9 cellular contexts compared by ENCODE assay signal in the genomic region with DNA sequence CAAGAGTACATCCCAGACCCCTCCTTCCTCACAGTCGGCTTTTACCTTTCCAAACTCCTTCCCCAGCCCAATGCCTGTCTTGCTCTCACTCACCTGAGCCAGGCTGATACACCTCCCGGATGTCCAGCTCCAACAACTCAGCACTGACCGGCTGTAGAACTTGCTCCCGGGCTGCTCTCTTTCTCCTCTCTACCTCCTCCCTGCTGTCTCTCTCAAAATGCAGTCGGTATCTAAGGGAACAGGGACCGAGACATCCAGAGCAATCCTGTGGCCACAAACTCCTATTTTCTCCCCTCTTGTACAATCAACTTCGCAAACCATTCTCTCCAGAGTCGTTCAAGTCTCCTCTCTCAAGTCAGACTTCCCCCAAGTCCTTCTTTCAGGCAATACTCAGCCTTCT. TPM values are rescaled to one million over a fixed set of nuclear protein-coding genes. Genes with fewer than 3 reads are reported as not detected.
DNase-seq lines count a peak whose midpoint lies in the region; ATAC-seq and TF ChIP-seq lines count a peak whose summit lies in the region.
"Had no signal": no experiment of that assay in that cellular context is flagged by ENCODE, and none has a peak within 500 bp of the region (broad histone marks: within the 10 kb centered on the region; RNA-seq: fewer than 3 reads in every experiment).

No MANE protein-coding gene starts in this region.

- no peak for TF ChIP-seq CTCF in BE2C (IDR thresholded peaks at IDR 0.05; ENCODE audit: low read depth, low read length)
- TF ChIP-seq CTCF in nephron progenitor cell (IDR thresholded peaks at IDR 0.05), result no peak

- WGBS in ectodermal cell, 2 experiments, result 49 to 52% methylated on average over 8 of the region's 8 CpGs

- H3K36me3 Mint-ChIP-seq in nephron progenitor cell (ENCODE audit: low read depth), result peaks cover 49% of the 10 kb centered on the region

- H3K9ac ChIP-seq in NT2/D1 (ENCODE audit: insufficient read length, low read depth), result peak overlapping the region; percentile 70

- H3K27me3 Mint-ChIP-seq in nephron progenitor cell (ENCODE audit: low read depth, poor library complexity), result no peaks in the 10 kb centered on the region

- no peaks in the 10 kb centered on the region for H3K9me3 Mint-ChIP-seq in nephron progenitor cell

- peaks cover 48% of the 10 kb centered on the region for H3K4me1 Mint-ChIP-seq in nephron progenitor cell

- H3K27me3 ChIP-seq in BE2C (no peaks in the 10 kb centered on the region), NT2/D1 (ENCODE audit: insufficient read depth, insufficient read length) (no peaks in the 10 kb centered on the region), ectodermal cell (ENCODE audit: control insufficient read depth, insufficient read depth, low read length, poor library complexity, severe bottlenecking) (no peaks in the 10 kb centered on the region)

- H3K4me3 ChIP-seq in BE2C (ENCODE audit: low read depth, low read length) (peak overlapping the region; percentile 77), NT2/D1 (ENCODE audit: insufficient read length, low read depth) (peak overlapping the region; percentile 87), ectodermal cell (ENCODE audit: insufficient read depth, low read depth, low read length) (peak overlapping the region; percentile 76)

- H3K27ac Mint-ChIP-seq in nephron progenitor cell, result peak overlapping the region; percentile 100

- peak overlapping the region; percentile 99 for H3K4me3 Mint-ChIP-seq in nephron progenitor cell

- H3K4me1 ChIP-seq in BE2C, result no peaks in the 10 kb centered on the region
- H3K4me1 ChIP-seq in NT2/D1 (ENCODE audit: insufficient read depth, insufficient read length), result no peaks in the 10 kb centered on the region
- peaks cover 9% of the 10 kb centered on the region for H3K4me1 ChIP-seq in ectodermal cell (ENCODE audit: control insufficient read depth, insufficient read depth, low read length)

- H3K9me3 ChIP-seq in BE2C (no peaks in the 10 kb centered on the region), NT2/D1 (ENCODE audit: insufficient read depth, low read length) (no peaks in the 10 kb centered on the region), ectodermal cell (ENCODE audit: control insufficient read depth, low read length) (no peaks in the 10 kb centered on the region)

- H3K36me3 ChIP-seq in BE2C (peaks cover 36% of the 10 kb centered on the region), NT2/D1 (ENCODE audit: insufficient read depth, insufficient read length, low read length) (peaks cover 52% of the 10 kb centered on the region), ectodermal cell (ENCODE audit: control insufficient read depth, insufficient read depth, low read length) (peaks cover 21% of the 10 kb centered on the region)

- H3K27ac ChIP-seq in ectodermal cell (ENCODE audit: insufficient read depth, low read depth, low read length, poor library complexity, severe bottlenecking), result no peak overlapping the region

- no peak for DNase-seq in BE2C
- no peak for DNase-seq in NT2/D1 (ENCODE audit: low read depth, low spot score)
- DNase-seq in nephron progenitor cell, result no peak
- DNase-seq in NCI-H187 treated with DMSO at 0.1 percent for 48 hours (lab: John Stamatoyannopoulos, UW), result no peak
- no peak for DNase-seq in NCI-H2196 (lab: John Stamatoyannopoulos, UW; ENCODE audit: unreplicated experiment)
- DNase-seq in NCI-H2107 treated with DMSO at 0.1 percent for 48 hours (lab: John Stamatoyannopoulos, UW; ENCODE audit: unreplicated experiment), result no peak
- DNase-seq: NCI-H2081 treated with DMSO at 0.1 percent for 48 hours had no signal

- no peak for ATAC-seq in HG02870 (IDR thresholded peaks at IDR 0.05; ENCODE audit: unreplicated experiment)

RNA-seq across cellular contexts. Expression of gene GNL1, which starts 1.3 kb away (rescaled TPM):
- 92.0 TPM for polyA plus RNA-seq in BE2C (2012; ENCODE audit: insufficient read depth, insufficient read length, low read depth)
- 72.7 TPM for polyA plus RNA-seq in ectodermal cell (2013, experiment 1 of 4)
- polyA plus RNA-seq in ectodermal cell (2013, experiment 2 of 4), result 61.9 TPM
- 43.5 TPM for polyA plus RNA-seq in ectodermal cell (2013, experiment 3 of 4)
- polyA plus RNA-seq in ectodermal cell (2013, experiment 4 of 4), result 43.3 TPM

RNA-seq across cellular contexts. Expression of gene PRR3, which starts 2.1 kb away (rescaled TPM):
- 76.1 TPM for polyA plus RNA-seq in BE2C (2012; ENCODE audit: insufficient read depth, insufficient read length, low read depth)
- 32.9 TPM for polyA plus RNA-seq in ectodermal cell (2013, experiment 1 of 4)
- 33.7 TPM for polyA plus RNA-seq in ectodermal cell (2013, experiment 2 of 4)
- 28.4 TPM for polyA plus RNA-seq in ectodermal cell (2013, experiment 3 of 4)
- polyA plus RNA-seq in ectodermal cell (2013, experiment 4 of 4), result 33.3 TPM

RNA-seq across cellular contexts. Expression of gene ABCF1, which starts 16.3 kb away (rescaled TPM):
- polyA plus RNA-seq in BE2C (2012; ENCODE audit: insufficient read depth, insufficient read length, low read depth), result 127 TPM
- 123 TPM for polyA plus RNA-seq in ectodermal cell (2013, experiment 1 of 4)
- polyA plus RNA-seq in ectodermal cell (2013, experiment 2 of 4), result 126 TPM
- 74.0 TPM for polyA plus RNA-seq in ectodermal cell (2013, experiment 3 of 4)
- 82.8 TPM for polyA plus RNA-seq in ectodermal cell (2013, experiment 4 of 4)
